ENCODE assay signal across 8 cellular contexts in genomic region chr19:36013280-36014028, GRCh38. TPM values are rescaled to one million over a fixed set of nuclear protein-coding genes. Genes with fewer than 3 reads are reported as not detected.
DNase-seq lines count a peak whose midpoint lies in the region; ATAC-seq and TF ChIP-seq lines count a peak whose summit lies in the region.

No MANE protein-coding gene starts in this region.

- H3K27ac Mint-ChIP-seq in progenitor cell of endocrine pancreas = peak overlapping the region; percentile 88

- no peak for TF ChIP-seq CTCF in DOHH2 (IDR thresholded peaks at IDR 0.05; ENCODE audit: low read depth, low read length, poor library complexity, severe bottlenecking)
- TF ChIP-seq CTCF in Peyer's patch (IDR thresholded peaks at IDR 0.05) = no peak
- no peak for TF ChIP-seq CTCF in progenitor cell of endocrine pancreas (IDR thresholded peaks at IDR 0.05; ENCODE audit: unreplicated experiment)

- no peaks in the 10 kb centered on the region for H3K27me3 ChIP-seq in DOHH2 (ENCODE audit: control insufficient read depth, low read length)
- no peaks in the 10 kb centered on the region for H3K27me3 ChIP-seq in Peyer's patch

- H3K4me1 Mint-ChIP-seq in progenitor cell of endocrine pancreas (ENCODE audit: low read depth) = peaks cover 25% of the 10 kb centered on the region

- no peaks in the 10 kb centered on the region for H3K27me3 Mint-ChIP-seq in progenitor cell of endocrine pancreas

- no peaks in the 10 kb centered on the region for H4K20me1 ChIP-seq in DOHH2 (ENCODE audit: control insufficient read depth, insufficient read depth, low read depth, low read length)

- DNase-seq in Peyer's patch = no peak
- DNase-seq in erythroblast (lab: John Stamatoyannopoulos, UW) = peak; percentile 71 to 75
- DNase-seq in progenitor cell of endocrine pancreas (ENCODE audit: low spot score, unreplicated experiment) = no peak
- DNase-seq in middle frontal gyrus (ENCODE audit: extremely low spot score, low spot score) = no peak

- H3K4me3 ChIP-seq in DOHH2 (ENCODE audit: low read length) = peak overlapping the region; percentile 90
- peak overlapping the region; percentile 65 to 89 (median 87) for H3K4me3 ChIP-seq in Peyer's patch

- peaks cover 28% of the 10 kb centered on the region for H3K79me2 ChIP-seq in DOHH2 (ENCODE audit: control insufficient read depth, low read length)

- H3K36me3 Mint-ChIP-seq in progenitor cell of endocrine pancreas (ENCODE audit: insufficient read depth) = no peaks in the 10 kb centered on the region

- H3K27ac ChIP-seq in DOHH2 (ENCODE audit: low read depth, low read length) (no peak overlapping the region), Peyer's patch (peak overlapping the region; percentile 80 to 91 (median 82))

- peaks cover 9% of the 10 kb centered on the region for H3K36me3 ChIP-seq in DOHH2 (ENCODE audit: control insufficient read depth, low read length)
- peaks cover 0 to 9% (median 0%) of the 10 kb centered on the region in 3 donors for H3K36me3 ChIP-seq in Peyer's patch

- 0 out of 2 replicates have a peak, but pooled peaks cover 5% of the 10 kb centered on the region for H3F3A ChIP-seq in DOHH2 (ENCODE audit: control insufficient read depth, insufficient read depth)

- H3K4me1 ChIP-seq in DOHH2 (ENCODE audit: control insufficient read depth, low read length) (peaks cover 21% of the 10 kb centered on the region), Peyer's patch (peaks cover 0 to 23% (median 9%) of the 10 kb centered on the region in 4 donors)

- no peaks in the 10 kb centered on the region for H3K9me2 ChIP-seq in DOHH2 (replicated peaks; ENCODE audit: control insufficient read depth, low read length)

- ATAC-seq in GM18502 (IDR thresholded peaks at IDR 0.05; ENCODE audit: poor library complexity, unreplicated experiment) = no peak
- ATAC-seq in GM21381 (IDR thresholded peaks at IDR 0.05; ENCODE audit: unreplicated experiment) = no peak
- no peak for ATAC-seq in GM19467 (IDR thresholded peaks at IDR 0.05; ENCODE audit: unreplicated experiment)

- TF ChIP-seq POLR2A in Peyer's patch (IDR thresholded peaks at IDR 0.05) = no peak
- TF ChIP-seq POLR2A in erythroblast (IDR thresholded peaks at IDR 0.05; ENCODE audit: low read length) = no peak

- H3K9me3 ChIP-seq in DOHH2 (ENCODE audit: control insufficient read depth, insufficient read depth, low read length) = no peaks in the 10 kb centered on the region
- no peaks in the 10 kb centered on the region for H3K9me3 ChIP-seq in Peyer's patch

- H3K4me2 ChIP-seq in DOHH2 (ENCODE audit: low read length) = peak overlapping the region; percentile 84

- peak overlapping the region; percentile 99 for H3K4me3 Mint-ChIP-seq in progenitor cell of endocrine pancreas (ENCODE audit: low read depth)

- H3K9me3 Mint-ChIP-seq in progenitor cell of endocrine pancreas (ENCODE audit: low read depth) = no peaks in the 10 kb centered on the region

RNA-seq across cellular contexts. Expression of gene ALKBH6, which starts 0.6 kb away (rescaled TPM):
- total RNA-seq in Peyer's patch = 10 to 100 TPM; 26.4 to 56.9 (median 39.8) TPM
- total RNA-seq in progenitor cell of endocrine pancreas = 32.9 and 36.8 TPM in 2 replicates

RNA-seq across cellular contexts. Expression of gene SYNE4, which starts 4.8 kb away (rescaled TPM):
- 1 to 10 TPM in 2 of 4 donors, under 1 TPM in 1, not detected in 1; 0.67 to 6.8 (median 6.1) TPM for total RNA-seq in Peyer's patch
- 32.8 and 33.2 TPM in 2 replicates for total RNA-seq in progenitor cell of endocrine pancreas

RNA-seq across cellular contexts. Expression of gene SDHAF1, which starts 18.5 kb away (rescaled TPM):
- total RNA-seq in Peyer's patch = 10 to 100 TPM; 15.7 to 48.0 (median 39.1) TPM
- 13.3 and 14.4 TPM in 2 replicates for total RNA-seq in progenitor cell of endocrine pancreas

RNA-seq across cellular contexts. Expression of gene CLIP3, which starts 19.2 kb away (rescaled TPM):
- total RNA-seq in Peyer's patch (1 to 10 TPM; 1.8 to 9.8 (median 5.2) TPM), progenitor cell of endocrine pancreas (16.2 and 17.9 TPM in 2 replicates)

RNA-seq across cellular contexts. Expression of gene THAP8, which starts 40.6 kb away (rescaled TPM):
- total RNA-seq in Peyer's patch (10 to 100 TPM in 2 of 4 donors, 1 to 10 TPM in 2; 4.9 to 12.4 (median 8.2) TPM), progenitor cell of endocrine pancreas (10.1 and 10.4 TPM in 2 replicates)

Comparison
In these comparisons a context has a peak if more than half of its experiments do, and no peak if none do; other contexts are left out.
1. DNase-seq: peak in erythroblast (2 of 2); none in Peyer's patch (0 of 3), progenitor cell of endocrine pancreas (single experiment) and middle frontal gyrus (single experiment).